ENCODE assay signal across 27 cellular contexts in the genomic region with DNA sequence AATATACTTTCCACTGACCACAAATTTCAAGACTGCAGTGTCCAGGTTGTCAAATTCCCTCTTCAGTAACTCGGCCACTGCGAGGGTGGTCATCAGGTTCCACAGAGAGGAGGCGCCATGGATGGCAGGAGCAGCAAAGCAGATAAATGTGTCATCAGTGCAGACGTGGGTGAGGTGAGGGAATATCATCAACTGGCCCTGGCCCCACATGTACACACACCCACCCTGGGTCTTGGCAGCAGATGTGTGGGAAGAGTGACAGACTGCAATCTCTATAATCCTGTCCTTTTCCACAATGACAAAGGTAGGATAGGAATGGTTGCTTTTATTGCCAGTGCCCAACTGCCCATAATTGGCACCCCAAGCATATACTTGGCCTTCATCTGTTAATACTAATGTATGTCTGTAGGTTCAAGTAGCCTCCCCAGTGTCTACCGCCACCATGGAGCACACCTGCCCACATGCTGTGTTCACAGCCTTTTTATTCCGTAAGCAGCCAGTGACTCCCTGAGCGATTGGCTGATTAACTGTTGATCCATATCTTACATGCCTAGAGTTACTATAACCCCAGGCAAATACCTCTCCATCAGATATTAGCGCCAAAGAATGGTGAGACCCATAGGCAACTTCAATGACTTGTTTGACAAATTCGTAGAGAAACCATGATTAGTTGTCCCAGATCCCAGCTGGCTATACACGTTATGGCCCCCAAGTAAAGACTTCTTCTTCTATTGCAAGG. TPM values are rescaled to one million over a fixed set of nuclear protein-coding genes. Genes with fewer than 3 reads are reported as not detected.
A peak's percentile ranks its signal among the peaks of the same experiment; 100 is the strongest.
DNase-seq lines count a peak whose midpoint lies in the region; ATAC-seq and TF ChIP-seq lines count a peak whose summit lies in the region.
"Had no signal": no experiment of that assay in that cellular context is flagged by ENCODE, and none has a peak within 500 bp of the region (broad histone marks: within the 10 kb centered on the region; RNA-seq: fewer than 3 reads in every experiment).

No MANE protein-coding gene starts in this region.

- no peak overlapping the region for H2BK5ac ChIP-seq in trophoblast cell (ENCODE audit: low read depth, low read length, poor library complexity)

- no peak for TF ChIP-seq CTCF in HEK293 (tag by site-specific recombination; IDR thresholded peaks at IDR 0.05)
- TF ChIP-seq CTCF in WERI-Rb-1 (IDR thresholded peaks at IDR 0.05; ENCODE audit: low read depth, low read length): no peak
- no peak for TF ChIP-seq CTCF in body of pancreas (IDR thresholded peaks at IDR 0.05)

- H3K79me2 ChIP-seq in trophoblast cell (ENCODE audit: control insufficient read depth, insufficient read depth, low read length, poor library complexity): no peaks in the 10 kb centered on the region

- no peak overlapping the region for H3K18ac ChIP-seq in trophoblast cell (ENCODE audit: low read length)

- H2AK5ac ChIP-seq in trophoblast cell (ENCODE audit: low read length): no peak overlapping the region

- no peak overlapping the region for H3K23ac ChIP-seq in trophoblast cell (ENCODE audit: low read length)

- no peak overlapping the region for H3K4me3 ChIP-seq in HEK293 (ENCODE audit: low read depth, low read length)
- H3K4me3 ChIP-seq in WERI-Rb-1 (ENCODE audit: low read depth, low read length): no peak overlapping the region
- H3K4me3 ChIP-seq in trophoblast cell (ENCODE audit: low read depth, low read length): no peak overlapping the region
- H3K4me3 ChIP-seq in body of pancreas: no peak overlapping the region
- H3K4me3 ChIP-seq: BLaER1, GM12878 had no signal

- H3K27me3 ChIP-seq in WERI-Rb-1 (ENCODE audit: insufficient read depth, low read depth, severe bottlenecking) (no peaks in the 10 kb centered on the region), trophoblast cell (ENCODE audit: insufficient read depth, low read length) (no peaks in the 10 kb centered on the region), body of pancreas (no peaks in the 10 kb centered on the region)
- H3K27me3 ChIP-seq: BE2C, BLaER1 had no signal

- H3K4me1 ChIP-seq in HEK293 (ENCODE audit: control insufficient read depth, insufficient read depth, low read length) (no peaks in the 10 kb centered on the region), trophoblast cell (ENCODE audit: control insufficient read depth in 1 of 2, insufficient read depth in 2 of 2, low read length in 2 of 2) (peaks cover 0 to 1% of the 10 kb centered on the region in 2 experiments), body of pancreas (no peaks in the 10 kb centered on the region)
- H3K4me1 ChIP-seq: BE2C had no signal

- no peak overlapping the region for H3K4me2 ChIP-seq in trophoblast cell (ENCODE audit: low read length)
- H3K4me2 ChIP-seq: BLaER1 had no signal

- intact Hi-C loops in body of pancreas (cut with DNase I): no loop called here

- H4K8ac ChIP-seq in trophoblast cell (ENCODE audit: low read depth, low read length): no peak overlapping the region

- POLR2A ChIA-PET in HEK293 (lab: Yijun Ruan, JAX): no interaction called here

- no peaks in the 10 kb centered on the region for H3K79me1 ChIP-seq in trophoblast cell (ENCODE audit: low read length)

- H3K27ac ChIP-seq in HEK293 (ENCODE audit: extremely low read depth, low read depth, low read length) (no peak overlapping the region), WERI-Rb-1 (no peak overlapping the region), trophoblast cell (ENCODE audit: low read depth, low read length) (no peak overlapping the region), body of pancreas (no peak overlapping the region)
- H3K27ac ChIP-seq: BLaER1 had no signal

- DNase-seq in WERI-Rb-1 (peak; percentile 23), trophoblast cell (peak; percentile 83 to 98), body of pancreas (no peak), NCI-H1105 (lab: John Stamatoyannopoulos, UW) (no peak)
- DNase-seq: 8988T; ACHN; BE2C; C1 segment of cervical spinal cord; CD4-positive, alpha-beta memory T cell; CD4-positive, CD25-positive, alpha-beta regulatory T cell; CD8-positive, alpha-beta memory T cell; COR-L47; DMS 273 treated with DMSO at 0.1 percent for 48 hours; DMS153; DMS53; DMS79; DND-41; EL; GDM1 had no signal

- H2BK120ac ChIP-seq in trophoblast cell (ENCODE audit: insufficient read depth, low read length, poor library complexity): no peak overlapping the region

- ATAC-seq in body of pancreas: no peak
- ATAC-seq: GM12878 had no signal

- no peak overlapping the region for H3K14ac ChIP-seq in trophoblast cell (ENCODE audit: low read length)

- no peak overlapping the region for H2AFZ ChIP-seq in trophoblast cell (ENCODE audit: insufficient read depth, low read length, poor library complexity)

- TF ChIP-seq POLR2A in body of pancreas (IDR thresholded peaks at IDR 0.05): no peak

- H3K9ac ChIP-seq in trophoblast cell (ENCODE audit: low read length): no peak overlapping the region
- H3K9ac ChIP-seq: BLaER1 had no signal

- CTCF ChIA-PET in HEK293 (lab: Yijun Ruan, JAX): interaction anchor here (0.6 kb wide), 1 partner anchor 148 kb away, joined by 3 read pairs; no protein-coding TSS in a partner anchor

- no peak overlapping the region for H3K4ac ChIP-seq in trophoblast cell (ENCODE audit: low read depth, low read length)

- H3K9me3 ChIP-seq in HEK293 (ENCODE audit: control insufficient read depth, insufficient read depth, low read depth, low read length) (no peaks in the 10 kb centered on the region), WERI-Rb-1 (ENCODE audit: severe bottlenecking) (no peaks in the 10 kb centered on the region), trophoblast cell (ENCODE audit: insufficient read depth, low read depth, low read length) (no peaks in the 10 kb centered on the region), body of pancreas (no peaks in the 10 kb centered on the region)
- H3K9me3 ChIP-seq: BE2C, BLaER1 had no signal

- WGBS in trophoblast cell (ENCODE audit: extremely low coverage, insufficient coverage, insufficient read length): no CpG with 5 or more reads among the region's 10 CpGs
- WGBS in body of pancreas, 2 donors: 80 to 85% methylated on average over 10 of the region's 10 CpGs

- H4K91ac ChIP-seq in trophoblast cell (ENCODE audit: low read depth, low read length): no peak overlapping the region

- H4K12ac ChIP-seq in trophoblast cell (ENCODE audit: low read depth, low read length): no peak overlapping the region

- no peaks in the 10 kb centered on the region for H3K36me3 ChIP-seq in HEK293 (ENCODE audit: control insufficient read depth in 2 of 2, insufficient read depth in 1 of 2, low read length in 2 of 2)
- H3K36me3 ChIP-seq in WERI-Rb-1: no peaks in the 10 kb centered on the region
- no peaks in the 10 kb centered on the region for H3K36me3 ChIP-seq in trophoblast cell (ENCODE audit: control insufficient read depth in 1 of 2, insufficient read depth in 2 of 2, low read length in 2 of 2)
- no peaks in the 10 kb centered on the region for H3K36me3 ChIP-seq in body of pancreas (replicated peaks in 1 of 2; ENCODE audit: insufficient read depth in 1 of 2, low read depth in 2 of 2)
- H3K36me3 ChIP-seq: BE2C, BLaER1 had no signal

- H2BK12ac ChIP-seq in trophoblast cell (ENCODE audit: low read length): no peak overlapping the region

TF ChIP-seq in HEK293, 187 proteins besides CTCF, POLR2A, EP300 and RAD21:
- TF ChIP-seq, protein P1, sequence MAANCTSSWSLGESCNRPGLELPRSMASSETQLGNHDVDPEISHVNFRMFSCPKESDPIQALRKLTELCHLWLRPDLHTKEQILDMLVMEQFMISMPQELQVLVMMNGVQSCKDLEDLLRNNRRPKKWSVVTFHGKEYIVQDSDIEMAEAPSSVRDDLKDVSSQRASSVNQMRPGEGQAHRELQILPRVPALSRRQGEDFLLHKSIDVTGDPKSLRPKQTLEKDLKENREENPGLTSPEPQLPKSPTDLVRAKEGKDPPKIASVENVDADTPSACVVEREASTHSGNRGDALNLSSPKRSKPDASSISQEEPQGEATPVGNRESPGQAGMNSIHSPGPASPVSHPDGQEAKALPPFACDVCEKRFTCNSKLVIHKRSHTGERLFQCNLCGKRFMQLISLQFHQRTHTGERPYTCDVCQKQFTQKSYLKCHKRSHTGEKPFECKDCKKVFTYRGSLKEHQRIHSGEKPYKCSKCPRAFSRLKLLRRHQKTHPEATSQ (tag by site-specific recombination; IDR thresholded peaks at IDR 0.05): no peak
- TF ChIP-seq EGR2 (tag by site-specific recombination; IDR thresholded peaks at IDR 0.05; ENCODE audit: low read depth): peak; percentile 90
- peak; percentile 82 for TF ChIP-seq ZFHX2 (tag by site-specific recombination; conservative IDR thresholded peaks at IDR 0.05)
- no peak for TF ChIP-seq ZNF138 (tag by site-specific recombination; IDR thresholded peaks at IDR 0.05; ENCODE audit: borderline replicate concordance)

RNA-seq across cellular contexts. Expression of a gene that starts 16.3 kb away (rescaled TPM):
- polyA plus RNA-seq in trophoblast cell (2013): not detected in 2 replicates
- total RNA-seq in body of pancreas: not detected
- total RNA-seq: A673; CD4-positive, alpha-beta memory T cell; CD4-positive, CD25-positive, alpha-beta regulatory T cell; CD8-positive, alpha-beta memory T cell; Daoy; G401; GM12878 had no signal
- polyA plus RNA-seq: AG04450; CD14-positive monocyte; CD4-positive, alpha-beta memory T cell; CD4-positive, CD25-positive, alpha-beta regulatory T cell; CD8-positive, alpha-beta memory T cell; GM12878 had no signal

RNA-seq across cellular contexts. Expression of a gene that starts 26.4 kb away (rescaled TPM):
- not detected in 2 replicates for polyA plus RNA-seq in trophoblast cell (2013)
- not detected for total RNA-seq in body of pancreas
- total RNA-seq: A673; CD4-positive, alpha-beta memory T cell; CD8-positive, alpha-beta memory T cell; Daoy; G401 had no signal
- polyA plus RNA-seq: AG04450; CD8-positive, alpha-beta memory T cell had no signal

Comparison
In these comparisons a context has a peak if more than half of its experiments do, and no peak if none do; other contexts are left out.
1. DNase-seq: peak in WERI-Rb-1 (single experiment) and trophoblast cell (2 of 2); none in body of pancreas (0 of 4) and NCI-H1105 (single experiment).